ENCODE assay signal across 10 cellular contexts in the genomic region with DNA sequence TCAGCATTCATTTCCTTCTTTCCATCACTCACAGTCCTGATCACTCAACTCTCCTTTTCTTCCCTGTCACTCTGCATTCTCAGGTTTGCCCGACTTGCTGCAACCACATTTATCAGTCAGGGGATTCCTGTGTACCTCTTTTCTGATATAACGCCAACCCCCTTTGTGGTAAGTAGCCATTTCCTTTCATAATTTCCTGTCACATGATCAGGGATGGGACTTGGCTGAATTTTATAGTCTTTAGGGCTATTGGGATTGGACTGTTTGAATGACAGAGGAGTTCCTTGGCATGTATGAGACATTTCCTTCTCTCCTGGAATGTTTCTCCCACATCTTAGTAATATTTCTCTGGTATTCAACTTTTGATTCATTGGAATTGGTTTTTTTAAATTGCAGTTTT. TPM values are rescaled to one million over a fixed set of nuclear protein-coding genes. Genes with fewer than 3 reads are reported as not detected.
A peak's percentile ranks its signal among the peaks of the same experiment; 100 is the strongest.
DNase-seq lines count a peak whose midpoint lies in the region; ATAC-seq and TF ChIP-seq lines count a peak whose summit lies in the region.
"Had no signal": no experiment of that assay in that cellular context is flagged by ENCODE, and none has a peak within 500 bp of the region (broad histone marks: within the 10 kb centered on the region; RNA-seq: fewer than 3 reads in every experiment).

No MANE protein-coding gene starts in this region.

- TF ChIP-seq CTCF in A673 (conservative IDR thresholded peaks at IDR 0.05; ENCODE audit: low read depth, low read length) (no peak), left ventricle myocardium inferior (IDR thresholded peaks at IDR 0.05; ENCODE audit: borderline replicate concordance) (no peak), GM13977 (IDR thresholded peaks at IDR 0.05; ENCODE audit: extremely low read depth, insufficient read depth, missing control alignments) (no peak)

- no peaks in the 10 kb centered on the region for H3K9me3 Mint-ChIP-seq in activated T-helper 1 cell treated with anti-CD3 and anti-CD28 coated beads, Interleukin-12 subunit alpha, Interleukin-12 subunit beta, Interleukin-2, Interleukin-4 antibody, amounts not matched to agents 30 ng/mL and 10 ng/mL and 1 ng/mL, durations not matched to agents 14 hours and 24 hours and 36 hours
- H3K9me3 Mint-ChIP-seq: nephron had no signal

- no peaks in the 10 kb centered on the region for H3K27me3 Mint-ChIP-seq in activated T-helper 1 cell treated with anti-CD3 and anti-CD28 coated beads, Interleukin-12 subunit alpha, Interleukin-12 subunit beta, Interleukin-2, Interleukin-4 antibody, amounts not matched to agents 30 ng/mL and 10 ng/mL and 1 ng/mL, durations not matched to agents 14 hours and 24 hours and 36 hours (ENCODE audit: insufficient read depth)

- H3K9me3 ChIP-seq in A673 (ENCODE audit: low read depth, low read length, poor library complexity, severe bottlenecking) (no peaks in the 10 kb centered on the region), left ventricle myocardium inferior (replicated peaks) (no peaks in the 10 kb centered on the region)

- H3K36me3 Mint-ChIP-seq in activated T-helper 1 cell treated with anti-CD3 and anti-CD28 coated beads, Interleukin-12 subunit alpha, Interleukin-12 subunit beta, Interleukin-2, Interleukin-4 antibody, amounts not matched to agents 30 ng/mL and 10 ng/mL and 1 ng/mL, durations not matched to agents 14 hours and 24 hours and 36 hours (ENCODE audit: low read depth): peaks cover 49% of the 10 kb centered on the region

- H3K4me3 ChIP-seq in A673 (ENCODE audit: low read depth, low read length, poor library complexity, severe bottlenecking): no peak overlapping the region
- no peak overlapping the region for H3K4me3 ChIP-seq in left ventricle myocardium inferior

- ATAC-seq in GM18909 (IDR thresholded peaks at IDR 0.05; ENCODE audit: poor library complexity, unreplicated experiment): no peak

- DNase-seq in A673 (ENCODE audit: low spot score) (peak; percentile 83), HCEC 1CT (peak; percentile 73), left ventricle myocardium inferior (no peak), UCSD-AML1 (lab: John Stamatoyannopoulos, UW; ENCODE audit: unreplicated experiment) (no peak), SK-N-DZ (ENCODE audit: low spot score) (no peak), GM13977 (ENCODE audit: low spot score) (no peak)
- no peak for DNase-seq in activated T-helper 1 cell treated with anti-CD3 and anti-CD28 coated beads, Interleukin-12 subunit alpha, Interleukin-12 subunit beta, Interleukin-2, Interleukin-4 antibody, amounts not matched to agents 30 ng/mL and 10 ng/mL and 1 ng/mL, durations not matched to agents 14 hours and 24 hours and 36 hours (ENCODE audit: low spot score)
- DNase-seq: NCI-H524 treated with DMSO at 0.1 percent for 48 hours had no signal

- H3K27ac ChIP-seq in A673 (ENCODE audit: low read depth, low read length, poor library complexity, severe bottlenecking) (peak overlapping the region; percentile 34), left ventricle myocardium inferior (replicated peaks) (peak overlapping the region; percentile 71)

- peak overlapping the region; percentile 8 for H3K27ac Mint-ChIP-seq in activated T-helper 1 cell treated with anti-CD3 and anti-CD28 coated beads, Interleukin-12 subunit alpha, Interleukin-12 subunit beta, Interleukin-2, Interleukin-4 antibody, amounts not matched to agents 30 ng/mL and 10 ng/mL and 1 ng/mL, durations not matched to agents 14 hours and 24 hours and 36 hours

- H3K4me1 ChIP-seq in A673 (ENCODE audit: insufficient read depth, low read length, poor library complexity, severe bottlenecking) (peaks cover 18% of the 10 kb centered on the region), left ventricle myocardium inferior (peaks cover 28% of the 10 kb centered on the region)

- intact Hi-C loops in A673 (cut with micrococcal nuclease; ENCODE audit: unreplicated experiment): no loop called here
- intact Hi-C loops in activated T-helper 1 cell treated with anti-CD3 and anti-CD28 coated beads, Interleukin-12 subunit alpha, Interleukin-12 subunit beta, Interleukin-2, Interleukin-4 antibody, amounts not matched to agents 30 ng/mL and 10 ng/mL and 1 ng/mL, durations not matched to agents 14 hours and 24 hours and 36 hours (cut with micrococcal nuclease): no loop called here
- intact Hi-C loops in left ventricle myocardium inferior (cut with micrococcal nuclease): no loop called here

- in situ Hi-C loops in GM13977 (cut with MboI; ENCODE audit: low pct_unique_long_range_greater_than_20kb, low sequenced_read_pairs, unreplicated experiment): no loop called here

- no TSS peak for BruUV-seq in A673 (replicated peaks; lab: Mats Ljungman, UMichigan)

- peaks cover 26% of the 10 kb centered on the region for H3K4me1 Mint-ChIP-seq in activated T-helper 1 cell treated with anti-CD3 and anti-CD28 coated beads, Interleukin-12 subunit alpha, Interleukin-12 subunit beta, Interleukin-2, Interleukin-4 antibody, amounts not matched to agents 30 ng/mL and 10 ng/mL and 1 ng/mL, durations not matched to agents 14 hours and 24 hours and 36 hours (ENCODE audit: low read depth)

- POLR2A ChIA-PET in A673 (lab: Charles Lee; ENCODE audit: low non-redundant PET): no interaction called here

- CTCF ChIA-PET in A673 (lab: Charles Lee): no interaction called here

- H3K27me3 ChIP-seq in A673 (replicated peaks; ENCODE audit: insufficient read depth, low read depth, low read length, poor library complexity) (no peaks in the 10 kb centered on the region), left ventricle myocardium inferior (ENCODE audit: low read depth) (no peaks in the 10 kb centered on the region)

- H3K4me3 Mint-ChIP-seq in activated T-helper 1 cell treated with anti-CD3 and anti-CD28 coated beads, Interleukin-12 subunit alpha, Interleukin-12 subunit beta, Interleukin-2, Interleukin-4 antibody, amounts not matched to agents 30 ng/mL and 10 ng/mL and 1 ng/mL, durations not matched to agents 14 hours and 24 hours and 36 hours: no peak overlapping the region
- H3K4me3 Mint-ChIP-seq: nephron had no signal

- H3K36me3 ChIP-seq in A673 (ENCODE audit: insufficient read depth, low read length, poor library complexity, severe bottlenecking) (peaks cover 7% of the 10 kb centered on the region), left ventricle myocardium inferior (peaks cover 84% of the 10 kb centered on the region)

RNA-seq across cellular contexts. Expression of a gene that starts 11.0 kb away (rescaled TPM):
- 27.4 and 31.0 TPM in 2 replicates for total RNA-seq in A673 (2021)
- total RNA-seq in activated T-helper 1 cell treated with anti-CD3 and anti-CD28 coated beads, Interleukin-12 subunit alpha, Interleukin-12 subunit beta, Interleukin-2, Interleukin-4 antibody, amounts not matched to agents 30 ng/mL and 10 ng/mL and 1 ng/mL, durations not matched to agents 14 hours and 24 hours and 36 hours: 43.0 and 50.0 TPM in 2 replicates
- 11.5 TPM for total RNA-seq in left ventricle myocardium inferior
- polyA plus RNA-seq in SK-N-DZ (2014; cell fraction: cytosol; rRNA removed): 23.6 and 34.1 TPM in 2 replicates
- 20.3 and 24.4 TPM in 2 replicates for polyA plus RNA-seq in SK-N-DZ (2014; cell fraction: nucleus; rRNA removed)

RNA-seq across cellular contexts. Expression of a gene that starts 53.4 kb away (rescaled TPM):
- total RNA-seq in A673 (2021): 42.6 and 54.0 TPM in 2 replicates
- total RNA-seq in activated T-helper 1 cell treated with anti-CD3 and anti-CD28 coated beads, Interleukin-12 subunit alpha, Interleukin-12 subunit beta, Interleukin-2, Interleukin-4 antibody, amounts not matched to agents 30 ng/mL and 10 ng/mL and 1 ng/mL, durations not matched to agents 14 hours and 24 hours and 36 hours: 50.2 and 52.6 TPM in 2 replicates
- 129 TPM for total RNA-seq in left ventricle myocardium inferior
- polyA plus RNA-seq in SK-N-DZ (2014; cell fraction: cytosol; rRNA removed): 49.2 and 63.7 TPM in 2 replicates
- 27.8 and 44.2 TPM in 2 replicates for polyA plus RNA-seq in SK-N-DZ (2014; cell fraction: nucleus; rRNA removed)

Comparison
In these comparisons a context has a peak if more than half of its experiments do, and no peak if none do; other contexts are left out.
1. DNase-seq: peak in A673 (single experiment) and HCEC 1CT (single experiment); none in activated T-helper 1 cell treated with anti-CD3 and anti-CD28 coated beads, Interleukin-12 subunit alpha, Interleukin-12 subunit beta, Interleukin-2, Interleukin-4 antibody, amounts not matched to agents 30 ng/mL and 10 ng/mL and 1 ng/mL, durations not matched to agents 14 hours and 24 hours and 36 hours (single experiment), left ventricle myocardium inferior (single experiment), UCSD-AML1 (single experiment), SK-N-DZ (single experiment) and GM13977 (single experiment).